In the genomic region with DNA sequence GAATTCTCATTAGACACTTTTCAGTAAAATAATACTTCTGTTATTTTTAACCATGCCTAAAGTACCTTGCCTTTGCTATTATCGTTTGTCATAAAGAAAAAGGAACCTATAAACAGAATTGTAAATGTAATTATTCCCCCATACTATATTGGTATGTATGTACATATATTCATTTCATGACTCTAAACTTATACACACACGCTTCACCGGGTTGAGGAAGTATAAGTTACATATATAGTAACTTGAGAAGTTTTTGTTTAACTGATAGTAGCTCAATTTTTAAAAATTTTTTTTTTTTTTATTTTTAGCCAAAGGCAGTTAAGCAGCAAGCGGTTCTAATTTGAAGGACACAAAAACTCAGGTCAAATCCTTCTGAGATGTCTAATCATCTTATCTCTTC, we compare ENCODE assay signal across 18 cellular contexts.
DNase-seq lines count a peak whose midpoint lies in the region; ATAC-seq, FAIRE-seq and TF ChIP-seq lines count a peak whose summit lies in the region.
"Had no signal": no experiment of that assay in that cellular context is flagged by ENCODE, and none has a peak within 500 bp of the region (broad histone marks: within the 10 kb centered on the region; RNA-seq: fewer than 3 reads in every experiment).

No MANE protein-coding gene starts in this region.

- H3K27me3 ChIP-seq in DOHH2 (ENCODE audit: control insufficient read depth, low read length) = no peaks in the 10 kb centered on the region
- H3K27me3 ChIP-seq: ascending aorta had no signal

- H3K4me3 Mint-ChIP-seq in activated CD8-positive, alpha-beta T cell treated with anti-CD3 and anti-CD28 coated beads, Interleukin-2, amount 10 ng/mL, durations not matched to agents 7 days and 5 days = no peak overlapping the region
- H3K4me3 Mint-ChIP-seq: CD8-positive, alpha-beta memory T cell; WTC11 had no signal

- H3K36me3 Mint-ChIP-seq in activated CD8-positive, alpha-beta T cell treated with anti-CD3 and anti-CD28 coated beads, Interleukin-2, amount 10 ng/mL, durations not matched to agents 7 days and 5 days (ENCODE audit: low read depth) = peaks cover 42% of the 10 kb centered on the region

- no peaks in the 10 kb centered on the region for H3K27me3 Mint-ChIP-seq in activated CD8-positive, alpha-beta T cell treated with anti-CD3 and anti-CD28 coated beads, Interleukin-2, amount 10 ng/mL, durations not matched to agents 7 days and 5 days (ENCODE audit: low read depth)
- H3K27me3 Mint-ChIP-seq: CD8-positive, alpha-beta memory T cell had no signal

- H3K4me2 ChIP-seq in DOHH2 (ENCODE audit: low read length) = peak overlapping the region; percentile 67

- CTCF ChIA-PET in activated CD8-positive, alpha-beta T cell treated with anti-CD3 and anti-CD28 coated beads, Interleukin-2, amount 10 ng/mL, durations not matched to agents 7 days and 5 days (lab: Charles Lee) = interaction anchor here (0.8 to 1.6 kb wide), 2 partner anchors 15 to 17 kb away, joined by 3 to 4 read pairs; no protein-coding TSS in a partner anchor

- H3K27ac Mint-ChIP-seq in activated CD8-positive, alpha-beta T cell treated with anti-CD3 and anti-CD28 coated beads, Interleukin-2, amount 10 ng/mL, durations not matched to agents 7 days and 5 days = no peak overlapping the region
- H3K27ac Mint-ChIP-seq: CD8-positive, alpha-beta memory T cell; WTC11 had no signal

- peak overlapping the region; percentile 77 for H3K27ac ChIP-seq in DOHH2 (ENCODE audit: low read depth, low read length)
- H3K27ac ChIP-seq: ascending aorta, coronary artery had no signal

- H3K4me1 ChIP-seq in DOHH2 (ENCODE audit: control insufficient read depth, low read length) = peaks cover 51% of the 10 kb centered on the region
- H3K4me1 ChIP-seq: ascending aorta had no signal

- peaks cover 6% of the 10 kb centered on the region; the same call in 1 of the 2 replicates for H3F3A ChIP-seq in DOHH2 (ENCODE audit: control insufficient read depth, insufficient read depth)

- ATAC-seq in HG02610 (IDR thresholded peaks at IDR 0.05; ENCODE audit: unreplicated experiment) (peak; percentile 65), HG03439 (IDR thresholded peaks at IDR 0.05; ENCODE audit: unreplicated experiment) (peak; percentile 66), HG03045 (IDR thresholded peaks at IDR 0.05; ENCODE audit: unreplicated experiment) (no peak)
- ATAC-seq in activated CD8-positive, alpha-beta T cell treated with anti-CD3 and anti-CD28 coated beads, Interleukin-2, amount 10 ng/mL, durations not matched to agents 7 days and 5 days = no peak
- ATAC-seq: WTC11 had no signal

- FAIRE-seq in GM19239 (lab: Jason Lieb, UNC) = peak; percentile 48

- POLR2A ChIA-PET in activated CD8-positive, alpha-beta T cell treated with anti-CD3 and anti-CD28 coated beads, Interleukin-2, amount 10 ng/mL, durations not matched to agents 7 days and 5 days (lab: Charles Lee) = no interaction called here

- no peaks in the 10 kb centered on the region for H3K9me2 ChIP-seq in DOHH2 (replicated peaks; ENCODE audit: control insufficient read depth, low read length)

- H3K4me3 ChIP-seq in DOHH2 (ENCODE audit: low read length) = peak overlapping the region; percentile 55
- H3K4me3 ChIP-seq: ascending aorta, coronary artery had no signal

- no peak for TF ChIP-seq CTCF in DOHH2 (IDR thresholded peaks at IDR 0.05; ENCODE audit: low read depth, low read length, poor library complexity, severe bottlenecking)

- peaks cover 50% of the 10 kb centered on the region for H3K36me3 ChIP-seq in DOHH2 (ENCODE audit: control insufficient read depth, low read length)

- H3K9me3 ChIP-seq in DOHH2 (ENCODE audit: control insufficient read depth, insufficient read depth, low read length) = no peaks in the 10 kb centered on the region

- H3K4me1 Mint-ChIP-seq in activated CD8-positive, alpha-beta T cell treated with anti-CD3 and anti-CD28 coated beads, Interleukin-2, amount 10 ng/mL, durations not matched to agents 7 days and 5 days (ENCODE audit: low read depth) = no peaks in the 10 kb centered on the region
- H3K4me1 Mint-ChIP-seq: CD8-positive, alpha-beta memory T cell; WTC11 had no signal

- no peaks in the 10 kb centered on the region for H3K79me2 ChIP-seq in DOHH2 (ENCODE audit: control insufficient read depth, low read length)

- H3K9me3 Mint-ChIP-seq in activated CD8-positive, alpha-beta T cell treated with anti-CD3 and anti-CD28 coated beads, Interleukin-2, amount 10 ng/mL, durations not matched to agents 7 days and 5 days (ENCODE audit: insufficient read depth) = peaks cover 10% of the 10 kb centered on the region
- H3K9me3 Mint-ChIP-seq: WTC11 had no signal

- no peak for DNase-seq in GM19239 (ENCODE audit: insufficient read length, low spot score)
- DNase-seq in activated CD8-positive, alpha-beta T cell treated with anti-CD3 and anti-CD28 coated beads, Interleukin-2, amount 10 ng/mL, durations not matched to agents 7 days and 5 days = no peak
- DNase-seq in iPS-NIHi7 (ENCODE audit: extremely low spot score) = no peak
- DNase-seq in HPDE6-E6E7 (ENCODE audit: extremely low spot score) = no peak
- DNase-seq: activated gamma-delta T cell; CD8-positive, alpha-beta memory T cell; KBM-7; midbrain; NCI-H1436; NCI-H524 treated with DMSO at 0.1 percent for 48 hours; stimulated activated naive CD4-positive, alpha-beta T cell had no signal

- H4K20me1 ChIP-seq in DOHH2 (ENCODE audit: control insufficient read depth, insufficient read depth, low read depth, low read length) = no peaks in the 10 kb centered on the region

Comparison
In these comparisons a context has a peak if more than half of its experiments do, and no peak if none do; other contexts are left out.
1. ATAC-seq: peak in HG02610 (single experiment) and HG03439 (single experiment); none in HG03045 (single experiment) and activated CD8-positive, alpha-beta T cell treated with anti-CD3 and anti-CD28 coated beads, Interleukin-2, amount 10 ng/mL, durations not matched to agents 7 days and 5 days (single experiment).